In the genomic region with DNA sequence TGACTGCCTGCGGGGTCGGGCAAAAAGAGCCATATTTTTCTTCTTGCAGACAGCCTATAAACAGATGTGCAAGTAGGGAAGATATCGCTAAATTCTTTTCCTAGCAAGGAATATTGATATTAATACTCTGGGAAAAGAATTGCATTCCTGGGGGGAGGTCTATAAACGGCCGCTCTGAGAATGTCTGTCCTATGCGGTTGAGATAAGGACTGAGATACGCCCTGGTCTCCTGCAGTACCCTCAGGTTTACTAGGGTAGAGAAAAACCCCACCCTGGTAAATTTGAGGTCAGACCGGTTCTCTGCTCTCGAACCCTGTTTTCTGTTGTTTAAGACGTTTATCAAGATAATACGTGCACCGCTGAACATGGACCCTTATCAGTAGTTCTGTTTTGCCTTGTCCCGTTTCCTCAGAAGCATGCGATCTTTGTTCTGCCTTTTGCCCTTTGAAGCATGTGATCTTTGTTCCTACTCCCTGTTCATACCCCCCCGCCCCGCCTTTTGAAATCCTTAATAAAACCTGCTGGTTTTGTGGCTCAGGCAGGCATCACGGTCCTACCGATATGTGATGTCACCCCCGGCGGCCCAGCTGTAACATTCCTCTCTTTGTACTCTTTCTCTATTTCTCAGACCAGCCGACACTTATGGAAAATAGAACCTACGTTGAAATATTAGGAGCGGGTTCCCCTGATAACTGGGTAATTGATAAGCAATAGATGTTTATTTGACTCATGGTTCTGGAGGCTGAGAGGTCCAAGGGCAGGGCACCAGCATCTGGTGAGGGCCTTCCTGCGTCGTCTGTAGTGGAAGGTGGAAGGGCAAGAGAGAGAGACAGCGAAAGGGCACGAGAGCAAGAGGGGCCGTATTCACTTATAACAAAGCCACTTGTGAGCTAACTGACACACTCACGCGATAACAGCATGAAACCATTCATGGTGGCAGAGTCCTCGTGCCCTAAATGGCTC, we compare ENCODE assay signal across 1 cellular context. TPM values are rescaled to one million over a fixed set of nuclear protein-coding genes. Genes with fewer than 3 reads are reported as not detected.
"Had no signal": no experiment of that assay in that cellular context is flagged by ENCODE, and none has a peak within 500 bp of the region (broad histone marks: within the 10 kb centered on the region; RNA-seq: fewer than 3 reads in every experiment).

No MANE protein-coding gene starts in this region.

RNA-seq across cellular contexts. Expression of a gene that starts 32.4 kb away (rescaled TPM):
- total RNA-seq: naive thymus-derived CD8-positive, alpha-beta T cell had no signal
